ENCODE assay signal across 29 cellular contexts in genomic region chr3:31450345-31450744, GRCh38.
"Had no signal": no experiment of that assay in that cellular context is flagged by ENCODE, and none has a peak within 500 bp of the region (broad histone marks: within the 10 kb centered on the region; RNA-seq: fewer than 3 reads in every experiment).

No MANE protein-coding gene starts in this region.

- H3K4me3 ChIP-seq: esophagus muscularis mucosa, gastroesophageal sphincter, heart left ventricle, hepatocyte, lung, mucosa of descending colon, pancreas, right lobe of liver, stomach, thyroid gland, vagina had no signal

- H2AFZ ChIP-seq: hepatocyte had no signal

- ATAC-seq: foreskin keratinocyte; gastroesophageal sphincter; heart left ventricle; left lobe of liver; mucosa of descending colon; natural killer cell treated with Interleukin-12 subunit alpha and Interleukin-12 subunit beta and Interleukin-15 and Interleukin-18, amount 100 ng/mL, for 72 hours; pancreas; right lobe of liver had no signal

- H3K27me3 ChIP-seq: esophagus muscularis mucosa, foreskin keratinocyte, gastroesophageal sphincter, heart left ventricle, hepatocyte, neutrophil, pancreas, right lobe of liver, stomach, thyroid gland, vagina had no signal

- H3K79me2 ChIP-seq: hepatocyte had no signal

- DNase-seq: effector CD8-positive, alpha-beta T cell; endodermal cell; foreskin keratinocyte; heart left ventricle; kidney; mucosa of descending colon; naive B cell; pancreas; right lobe of liver; small intestine; stimulated activated CD4-positive, alpha-beta T cell treated with anti-CD3 and anti-CD28 coated beads, Interleukin-1b, Interleukin-23, amount 100 ng/mL, for 48 hours; stimulated activated CD4-positive, alpha-beta T cell treated with anti-CD3 and anti-CD28 coated beads, Interleukin-4, amount 100 ng/mL, for 1 hour; stimulated activated CD8-positive, alpha-beta memory T cell treated with anti-CD3 and anti-CD28 coated beads, Interleukin-4, amount 100 ng/mL, for 48 hours; stimulated activated naive CD4-positive, alpha-beta T cell treated with Interleukin-2 at 50 U/mL for 16 hours; stomach; thyroid gland; trophoblast cell had no signal

- H3K27ac ChIP-seq: esophagus muscularis mucosa, foreskin keratinocyte, gastroesophageal sphincter, heart left ventricle, hepatocyte, neutrophil, pancreas, right lobe of liver, stomach, thyroid gland, vagina had no signal

- H3K27ac Mint-ChIP-seq: dendritic cell treated with granulocyte-macrophage colony-stimulating factor and Interleukin-4, amounts not matched to agents 40 ng/mL and 50 ng/mL, for 4 days; endodermal cell; memory B cell; mesothelial cell of epicardium; naive B cell; natural killer cell treated with Interleukin-12 subunit alpha and Interleukin-12 subunit beta and Interleukin-15 and Interleukin-18, amount 100 ng/mL, for 72 hours had no signal

- H3K4me1 ChIP-seq: esophagus muscularis mucosa, foreskin keratinocyte, gastroesophageal sphincter, heart left ventricle, pancreas, right lobe of liver, stomach, thyroid gland, vagina had no signal

- H3K9me3 ChIP-seq: mucosa of descending colon, neutrophil, pancreas, right lobe of liver, stomach, thyroid gland, vagina had no signal

- H3K4me3 Mint-ChIP-seq: dendritic cell treated with granulocyte-macrophage colony-stimulating factor and Interleukin-4, amounts not matched to agents 40 ng/mL and 50 ng/mL, for 4 days; endodermal cell; memory B cell; mesothelial cell of epicardium; naive B cell; natural killer cell treated with Interleukin-12 subunit alpha and Interleukin-12 subunit beta and Interleukin-15 and Interleukin-18, amount 100 ng/mL, for 72 hours; neural crest cell had no signal

- H3K4me2 ChIP-seq: hepatocyte had no signal

- H3K9me3 Mint-ChIP-seq: endodermal cell; natural killer cell treated with Interleukin-12 subunit alpha and Interleukin-12 subunit beta and Interleukin-15 and Interleukin-18, amount 100 ng/mL, for 72 hours had no signal

- H3K36me3 ChIP-seq: esophagus muscularis mucosa, gastroesophageal sphincter, heart left ventricle, neutrophil, pancreas, right lobe of liver, stomach, thyroid gland, vagina had no signal

- H3K27me3 Mint-ChIP-seq: dendritic cell treated with granulocyte-macrophage colony-stimulating factor and Interleukin-4, amounts not matched to agents 40 ng/mL and 50 ng/mL, for 4 days had no signal

- H3K36me3 Mint-ChIP-seq: natural killer cell treated with Interleukin-12 subunit alpha and Interleukin-12 subunit beta and Interleukin-15 and Interleukin-18, amount 100 ng/mL, for 72 hours had no signal

- H3K4me1 Mint-ChIP-seq: endodermal cell had no signal
